1 cellular context compared by ENCODE assay signal in genomic region chr3:170321326-170322034, GRCh38.
TF ChIP-seq lines count a peak whose summit lies in the region.

No MANE protein-coding gene starts in this region.

TF ChIP-seq in GM23338, 12 proteins besides CTCF, POLR2A, EP300 and RAD21 (continued from another document):
- no peak for TF ChIP-seq EZH2 (IDR thresholded peaks at IDR 0.05; ENCODE audit: low read depth, unreplicated experiment)
- TF ChIP-seq ETS1 (IDR thresholded peaks at IDR 0.05) = no peak
- TF ChIP-seq REST (IDR thresholded peaks at IDR 0.05; ENCODE audit: unreplicated experiment) = no peak
